19 cellular contexts compared by ENCODE assay signal in genomic region chr10:13857465-13857864, GRCh38.
"Had no signal": no experiment of that assay in that cellular context is flagged by ENCODE, and none has a peak within 500 bp of the region (broad histone marks: within the 10 kb centered on the region; RNA-seq: fewer than 3 reads in every experiment).

No MANE protein-coding gene starts in this region.

- H3K4me1 ChIP-seq: parathyroid adenoma had no signal

- H3K27ac ChIP-seq: ascending aorta, esophagus muscularis mucosa, hepatocyte, parathyroid adenoma, skin epidermis had no signal

- H3K4me3 ChIP-seq: ascending aorta, esophagus muscularis mucosa, hepatocyte, mucosa of descending colon, skin epidermis had no signal

- DNase-seq: activated CD4-positive, alpha-beta T cell treated with anti-CD3 and anti-CD28 coated beads, Interleukin-2, amount 50 U/mL, for 4 hours; activated CD4-positive, CD25-positive, alpha-beta regulatory T cell treated with anti-CD3 and anti-CD28 coated beads, Interleukin-2, amount 50 U/mL, for 72 hours; activated naive CD4-positive, alpha-beta T cell treated with anti-CD3 and anti-CD28 coated beads for 36 hours; activated naive CD8-positive, alpha-beta T cell treated with anti-CD3 and anti-CD28 coated beads, Interleukin-2, amount 50 U/mL, for 24 hours; activated T-cell treated with anti-CD3 and anti-CD28 coated beads for 4 hours; islet precursor cell; mammary epithelial cell; mucosa of descending colon; naive thymus-derived CD4-positive, alpha-beta T cell; retina; stimulated activated CD4-positive, alpha-beta T cell treated with anti-CD3 and anti-CD28 coated beads, Interleukin-4, amount 100 ng/mL, for 4 hours; stimulated activated CD8-positive, alpha-beta memory T cell treated with anti-CD3 and anti-CD28 coated beads, Interleukin-4, amount 100 ng/mL, for 48 hours; stimulated activated naive CD8-positive, alpha-beta T cell treated with anti-CD3 and anti-CD28 coated beads, Interleukin-15, Interleukin-2, amounts not matched to agents 100 U/mL and 50 U/mL, for 24 hours had no signal

- H3K36me3 ChIP-seq: ascending aorta, esophagus muscularis mucosa had no signal

- ATAC-seq: activated naive CD8-positive, alpha-beta T cell treated with anti-CD3 and anti-CD28 coated beads, Interleukin-2, amount 50 U/mL, for 24 hours; activated T-helper 17 cell treated with anti-CD3 and anti-CD28 coated beads, Interleukin-2, amount 50 U/mL, for 72 hours; mucosa of descending colon; naive thymus-derived CD4-positive, alpha-beta T cell; stimulated activated naive CD8-positive, alpha-beta T cell treated with anti-CD3 and anti-CD28 coated beads, Interleukin-15, Interleukin-2, amounts not matched to agents 100 U/mL and 50 U/mL, for 24 hours had no signal

- H3K27me3 ChIP-seq: ascending aorta, esophagus muscularis mucosa, hepatocyte had no signal

- H3K9me3 ChIP-seq: ascending aorta, esophagus muscularis mucosa, mucosa of descending colon had no signal
